Comparison of ENCODE assay signal across 33 cellular contexts in genomic region chr6:780669-781068, GRCh38.
"Had no signal": no experiment of that assay in that cellular context is flagged by ENCODE, and none has a peak within 500 bp of the region (broad histone marks: within the 10 kb centered on the region; RNA-seq: fewer than 3 reads in every experiment).

No MANE protein-coding gene starts in this region.

- ATAC-seq: activated CD8-positive, alpha-beta memory T cell treated with anti-CD3 and anti-CD28 coated beads, Interleukin-2, amount 10 ng/mL, durations not matched to agents 7 days and 5 days; activated T-cell treated with anti-CD3 and anti-CD28 coated beads, Interleukin-2, amount 50 U/mL, for 72 hours; activated T-helper 17 cell treated with anti-CD3 and anti-CD28 coated beads, Interleukin-2, amount 50 U/mL, for 72 hours; Panc1 had no signal

- H3K9ac ChIP-seq: SK-N-SH had no signal

- DNase-seq: activated B cell treated with CpG ODN at 0.5 μM for 24 hours; activated CD4-positive, alpha-beta memory T cell treated with anti-CD3 and anti-CD28 coated beads, Interleukin-2, amount 10 ng/mL, durations not matched to agents 7 days and 5 days; activated CD4-positive, alpha-beta T cell treated with anti-CD3 and anti-CD28 coated beads for 48 hours; activated CD4-positive, CD25-positive, alpha-beta regulatory T cell treated with anti-CD3 and anti-CD28 coated beads, Interleukin-2, amount 50 U/mL, for 72 hours; activated CD8-positive, alpha-beta memory T cell treated with anti-CD3 and anti-CD28 coated beads for 24 hours; activated CD8-positive, alpha-beta memory T cell treated with anti-CD3 and anti-CD28 coated beads, Interleukin-2, amount 10 ng/mL, durations not matched to agents 7 days and 5 days; activated effector memory CD4-positive, alpha-beta T cell treated with anti-CD3 and anti-CD28 coated beads, Interleukin-2, amount 50 U/mL, for 16 hours; activated naive CD4-positive, alpha-beta T cell; activated naive CD4-positive, alpha-beta T cell treated with anti-CD3 and anti-CD28 coated beads, Interleukin-2, amount 50 U/mL, for 16 hours; activated naive CD8-positive, alpha-beta T cell treated with anti-CD3 and anti-CD28 coated beads for 36 hours; activated T-cell treated with anti-CD3 and anti-CD28 coated beads, Interleukin-2, amount 50 U/mL, for 1 hour; activated T-cell treated with anti-CD3 and anti-CD28 coated beads, Interleukin-2, amount 50 U/mL, for 72 hours; amniotic stem cell; aorta; brain microvascular endothelial cell; central memory CD4-positive, alpha-beta T cell; Karpas-422; NCI-H1105; NCI-H1417 treated with DMSO at 0.1 percent for 48 hours; NCI-H187 treated with DMSO at 0.1 percent for 48 hours; NCI-H2081; NCI-H2171 treated with DMSO at 0.1 percent for 48 hours; NCI-H226; NCI-H446 treated with DMSO at 0.1 percent for 48 hours; NCI-H526; NCI-H774; SHP77 treated with DMSO at 0.1 percent for 48 hours; SK-N-SH had no signal

- H3K27ac ChIP-seq: brain microvascular endothelial cell, SJSA1 had no signal

- H3K4me3 ChIP-seq: SJSA1 had no signal

- H3K9me3 ChIP-seq: SJSA1, SK-N-SH had no signal

- FAIRE-seq: colon, TTC549 had no signal

- H3K4me2 ChIP-seq: SK-N-SH had no signal

- H3K36me3 ChIP-seq: brain microvascular endothelial cell, SJSA1 had no signal

- H3K27me3 ChIP-seq: brain microvascular endothelial cell, SJSA1 had no signal
